Comparison of ENCODE assay signal across 1 cellular context in the genomic region with DNA sequence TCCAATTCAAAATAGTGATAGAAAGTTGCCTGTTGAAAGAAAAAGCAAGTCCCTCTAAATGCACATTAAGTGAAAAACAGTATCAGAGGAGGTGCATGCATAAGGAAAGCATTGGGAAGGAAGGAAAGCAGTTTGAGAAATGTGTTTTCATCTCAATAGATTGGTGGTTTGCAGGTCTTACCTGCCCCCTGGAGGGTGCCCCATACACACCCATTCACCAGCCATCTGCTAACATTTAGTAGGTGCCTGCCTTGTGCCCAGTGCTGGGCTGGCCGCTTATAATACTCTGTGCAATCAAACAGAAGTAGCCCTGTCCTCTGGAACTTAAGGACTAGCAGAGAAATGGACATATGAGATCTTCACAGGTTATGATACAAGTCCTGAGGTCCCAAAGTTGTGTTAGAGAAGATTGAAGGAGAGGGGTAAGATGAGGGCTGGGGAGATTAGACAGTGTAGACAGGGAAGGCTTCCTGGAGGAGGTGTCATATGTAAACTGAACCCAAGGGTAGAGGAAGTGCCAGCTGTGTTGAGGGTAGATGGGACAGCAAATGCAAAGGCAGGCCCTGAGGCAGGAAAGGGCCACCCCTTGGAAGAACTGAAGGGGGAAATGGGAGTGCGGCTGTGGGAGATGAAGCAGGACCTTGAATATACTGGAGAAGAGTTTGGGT.
TF ChIP-seq lines count a peak whose summit lies in the region.

No MANE protein-coding gene starts in this region.

TF ChIP-seq in GM23338, 12 proteins besides CTCF, POLR2A, EP300 and RAD21 (continued from another document):
- no peak for TF ChIP-seq ZNF462 (CRISPR knock-in tag; IDR thresholded peaks at IDR 0.05)
- TF ChIP-seq STAT1 (IDR thresholded peaks at IDR 0.05; ENCODE audit: unreplicated experiment): no peak
- no peak for TF ChIP-seq ETS1 (IDR thresholded peaks at IDR 0.05)
- no peak for TF ChIP-seq ZNF331 (CRISPR knock-in tag; IDR thresholded peaks at IDR 0.05; ENCODE audit: low read depth)
- TF ChIP-seq ZNF114 (CRISPR knock-in tag; IDR thresholded peaks at IDR 0.05): no peak
